In the genomic region with DNA sequence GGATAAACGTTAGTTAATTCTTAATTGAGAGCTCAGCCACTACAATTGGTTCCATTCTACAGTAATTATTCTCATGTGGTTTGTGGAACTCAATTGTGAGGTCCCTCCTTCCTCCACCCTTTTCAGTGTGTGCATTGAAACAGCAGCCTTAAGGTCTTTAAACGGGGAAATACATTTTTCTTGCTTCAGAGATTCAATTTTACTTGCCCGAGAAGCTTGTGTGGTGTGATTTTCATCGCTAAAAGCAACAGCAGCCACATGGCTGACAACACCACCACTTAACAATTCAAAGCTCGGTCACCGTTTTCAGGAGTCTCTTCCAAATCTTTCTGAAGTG, we compare ENCODE assay signal across 8 cellular contexts. TPM values are rescaled to one million over a fixed set of nuclear protein-coding genes. Genes with fewer than 3 reads are reported as not detected.
A peak's percentile ranks its signal among the peaks of the same experiment; 100 is the strongest.
DNase-seq lines count a peak whose midpoint lies in the region; ATAC-seq and TF ChIP-seq lines count a peak whose summit lies in the region.

No MANE protein-coding gene starts in this region.

- intact Hi-C loops in natural killer cell (cut with micrococcal nuclease), result no loop called here

- H3K9ac ChIP-seq in KMS-11, result peak overlapping the region; percentile 84

- ATAC-seq in GM19455 (IDR thresholded peaks at IDR 0.05; ENCODE audit: unreplicated experiment) (peak; percentile 17), natural killer cell (peak; percentile 6 to 8 (median 8))
- peak; percentile 7 for ATAC-seq in central memory CD8-positive, alpha-beta T cell (replicated peaks; ENCODE audit: extremely low read depth, poor library complexity, severe bottlenecking)

- POLR2A ChIA-PET in CD8-positive, alpha-beta memory T cell (lab: Charles Lee), result interaction anchor here (0.6 to 1.0 kb wide), 2 partner anchors 187 to 1433 kb away, joined by 3 to 5 read pairs; partner anchors contain the start of gene MRPS35

- H3K4me2 ChIP-seq in KMS-11, result peak overlapping the region; percentile 68

- peaks cover 17% of the 10 kb centered on the region for H3K4me1 ChIP-seq in CD8-positive, alpha-beta memory T cell (ENCODE audit: insufficient read depth, low read length)
- H3K4me1 ChIP-seq in KMS-11 (ENCODE audit: low read depth, poor library complexity, severe bottlenecking), result peaks cover 8% of the 10 kb centered on the region

- H3K79me2 ChIP-seq in KMS-11 (ENCODE audit: insufficient read depth, low read depth), result no peaks in the 10 kb centered on the region; the same call in 1 of the 2 replicates

- H3K27ac ChIP-seq in CD8-positive, alpha-beta memory T cell (ENCODE audit: low read depth, low read length), result peak overlapping the region; percentile 64
- H3K27ac ChIP-seq in KMS-11, result peak overlapping the region; percentile 77

- peak overlapping the region; percentile 62 to 98 (median 95) for H3K27ac Mint-ChIP-seq in CD8-positive, alpha-beta memory T cell
- H3K27ac Mint-ChIP-seq in central memory CD8-positive, alpha-beta T cell (ENCODE audit: low read depth), result peak overlapping the region; percentile 79
- peak overlapping the region; percentile 85 to 88 for H3K27ac Mint-ChIP-seq in natural killer cell

- H3K4me3 ChIP-seq in CD8-positive, alpha-beta memory T cell (ENCODE audit: low read length), result peak overlapping the region; percentile 81
- no peak overlapping the region for H3K4me3 ChIP-seq in KMS-11 (IDR thresholded peaks at IDR 0.05; ENCODE audit: insufficient read depth, low read depth, low read length)

- H3K27me3 Mint-ChIP-seq in CD8-positive, alpha-beta memory T cell, result peaks cover 2 to 18% of the 10 kb centered on the region in 2 donors
- peaks cover 23% of the 10 kb centered on the region for H3K27me3 Mint-ChIP-seq in central memory CD8-positive, alpha-beta T cell
- H3K27me3 Mint-ChIP-seq in natural killer cell (ENCODE audit: low read depth in 2 of 2), result peaks cover 33 to 41% of the 10 kb centered on the region in 2 donors

- H3K4me3 Mint-ChIP-seq in CD8-positive, alpha-beta memory T cell, result peak overlapping the region; percentile 96 to 98 (median 97)
- H3K4me3 Mint-ChIP-seq in central memory CD8-positive, alpha-beta T cell, result peak overlapping the region; percentile 90
- peak overlapping the region; percentile 97 for H3K4me3 Mint-ChIP-seq in natural killer cell

- H3K4me1 Mint-ChIP-seq in CD8-positive, alpha-beta memory T cell, result peaks cover 22 to 33% (median 28%) of the 10 kb centered on the region in 3 donors
- H3K4me1 Mint-ChIP-seq in central memory CD8-positive, alpha-beta T cell, result peaks cover 16% of the 10 kb centered on the region
- peaks cover 12 to 20% of the 10 kb centered on the region in 2 donors for H3K4me1 Mint-ChIP-seq in natural killer cell

- no peak for DNase-seq in CD8-positive, alpha-beta memory T cell
- DNase-seq in central memory CD8-positive, alpha-beta T cell (ENCODE audit: low spot score in 2 of 2), result no peak
- no peak for DNase-seq in natural killer cell
- DNase-seq in T1000 (lab: John Stamatoyannopoulos, UW), result no peak
- no peak for DNase-seq in medulla oblongata (ENCODE audit: extremely low spot score)
- DNase-seq in NCI-H226, result no peak

- no peaks in the 10 kb centered on the region for H3K27me3 ChIP-seq in CD8-positive, alpha-beta memory T cell (ENCODE audit: insufficient read depth, low read length, poor library complexity, severe bottlenecking)
- H3K27me3 ChIP-seq in KMS-11 (ENCODE audit: insufficient read depth, low read depth), result no peaks in the 10 kb centered on the region

- H4K20me1 ChIP-seq in KMS-11 (ENCODE audit: insufficient read depth), result no peaks in the 10 kb centered on the region

- peak overlapping the region; percentile 87 for H2AFZ ChIP-seq in KMS-11 (ENCODE audit: low read depth)

- H3K9me3 ChIP-seq in CD8-positive, alpha-beta memory T cell (ENCODE audit: low read length), result no peaks in the 10 kb centered on the region

- H3K36me3 Mint-ChIP-seq in CD8-positive, alpha-beta memory T cell, result peaks cover 0 to 6% (median 0%) of the 10 kb centered on the region in 3 donors
- H3K36me3 Mint-ChIP-seq in central memory CD8-positive, alpha-beta T cell (ENCODE audit: insufficient read depth), result peaks cover 2% of the 10 kb centered on the region
- H3K36me3 Mint-ChIP-seq in natural killer cell, result no peaks in the 10 kb centered on the region

- no peak for TF ChIP-seq CTCF in KMS-11 (conservative IDR thresholded peaks at IDR 0.05; ENCODE audit: low read depth, low read length)
- TF ChIP-seq CTCF in natural killer cell (IDR thresholded peaks at IDR 0.05), result no peak

- no peaks in the 10 kb centered on the region for H3K36me3 ChIP-seq in CD8-positive, alpha-beta memory T cell (ENCODE audit: insufficient read depth, low read length)
- no peaks in the 10 kb centered on the region for H3K36me3 ChIP-seq in KMS-11 (ENCODE audit: insufficient read depth)

- H3K9me3 Mint-ChIP-seq in CD8-positive, alpha-beta memory T cell, result no peaks in the 10 kb centered on the region
- no peaks in the 10 kb centered on the region for H3K9me3 Mint-ChIP-seq in central memory CD8-positive, alpha-beta T cell
- no peaks in the 10 kb centered on the region for H3K9me3 Mint-ChIP-seq in natural killer cell

- CTCF ChIA-PET in CD8-positive, alpha-beta memory T cell (lab: Charles Lee), result interaction anchor here (1.2 to 1.7 kb wide), 2 partner anchors 68 to 88 kb away, joined by 3 to 7 read pairs; no protein-coding TSS in a partner anchor

RNA-seq across cellular contexts. Expression of gene PPFIBP1, which starts 0.7 kb away (rescaled TPM):
- total RNA-seq in CD8-positive, alpha-beta memory T cell, result 10 to 100 TPM in 1 of 2 experiments, 1 to 10 TPM in 1; 6.2 to 10.7 TPM
- polyA plus RNA-seq in CD8-positive, alpha-beta memory T cell, result 1.2 TPM
- 1 to 10 TPM in 2 of 3 donors, under 1 TPM in 1; 0.73 to 1.6 (median 1.4) TPM for total RNA-seq in natural killer cell
